ENCODE assay signal across 8 cellular contexts in genomic region chr12:21502164-21502496, GRCh38. TPM values are rescaled to one million over a fixed set of nuclear protein-coding genes. Genes with fewer than 3 reads are reported as not detected.
A peak's percentile ranks its signal among the peaks of the same experiment; 100 is the strongest.
DNase-seq lines count a peak whose midpoint lies in the region; ATAC-seq, FAIRE-seq and TF ChIP-seq lines count a peak whose summit lies in the region.

No MANE protein-coding gene starts in this region.

- no peak for TF ChIP-seq CTCF in left ventricle myocardium inferior (IDR thresholded peaks at IDR 0.05; ENCODE audit: borderline replicate concordance)

- H3K9me3 ChIP-seq in left ventricle myocardium inferior (replicated peaks): no peaks in the 10 kb centered on the region

- FAIRE-seq in GM12892 (lab: Jason Lieb, UNC): no peak

- no peak for ATAC-seq in HG03097 (IDR thresholded peaks at IDR 0.05; ENCODE audit: low FRiP score, unreplicated experiment)

- intact Hi-C loops in left ventricle myocardium inferior (cut with micrococcal nuclease): loop anchor here (5.0 to 10.0 kb wide), 2 partner anchors 173 to 390 kb away; no protein-coding TSS in a partner anchor

- peak overlapping the region; percentile 94 for H3K4me3 ChIP-seq in left ventricle myocardium inferior

- H3K4me1 ChIP-seq in left ventricle myocardium inferior: peaks cover 76% of the 10 kb centered on the region

- H3K36me3 ChIP-seq in left ventricle myocardium inferior: peaks cover 14% of the 10 kb centered on the region

- no peaks in the 10 kb centered on the region for H3K27me3 ChIP-seq in left ventricle myocardium inferior (ENCODE audit: low read depth)

- in situ Hi-C loops in ACHN (cut with HindIII; ENCODE audit: low pct_ligation_motif_present, low pct_unique_long_range_greater_than_20kb, low sequenced_read_pairs): no loop called here

- DNase-seq in ACHN (peak; percentile 52), GM12892 (ENCODE audit: insufficient read length) (peak; percentile 2), LoVo (ENCODE audit: low spot score) (peak; percentile 14), left ventricle myocardium inferior (no peak), smooth muscle cell of the brain vasculature (ENCODE audit: low read depth, low spot score) (peak; percentile 9), NCI-H1930 (lab: John Stamatoyannopoulos, UW) (no peak)
- DNase-seq in activated T-helper 9 cell treated with anti-CD3 and anti-CD28 coated beads, Interleukin-2, amount 50 U/mL, for 16 hours (ENCODE audit: low read depth): peak; percentile 31

- peak overlapping the region; percentile 87 for H3K27ac ChIP-seq in left ventricle myocardium inferior (replicated peaks)

- TF ChIP-seq POLR2A in GM12892 (IDR thresholded peaks at IDR 0.05; ENCODE audit: low read depth, low read length): no peak

RNA-seq across cellular contexts. Expression of gene GOLT1B, which starts 0.5 kb away (rescaled TPM):
- 24.0 TPM for polyA plus RNA-seq in GM12892 (2012; ENCODE audit: missing spikeins)
- 17.5 TPM for total RNA-seq in left ventricle myocardium inferior

RNA-seq across cellular contexts. Expression of gene RECQL, which starts 0.7 kb away (rescaled TPM):
- polyA plus RNA-seq in GM12892 (2012; ENCODE audit: missing spikeins): 63.0 TPM
- 23.1 TPM for total RNA-seq in left ventricle myocardium inferior

RNA-seq across cellular contexts. Expression of gene SPX, which starts 24.0 kb away (rescaled TPM):
- polyA plus RNA-seq in GM12892 (2012; ENCODE audit: missing spikeins): not detected
- total RNA-seq in left ventricle myocardium inferior: 16.5 TPM

Comparison
In these comparisons a context has a peak if more than half of its experiments do, and no peak if none do; other contexts are left out.
1. DNase-seq: peak in ACHN (single experiment), GM12892 (single experiment), LoVo (single experiment), activated T-helper 9 cell treated with anti-CD3 and anti-CD28 coated beads, Interleukin-2, amount 50 U/mL, for 16 hours (single experiment) and smooth muscle cell of the brain vasculature (single experiment); none in left ventricle myocardium inferior (single experiment) and NCI-H1930 (0 of 2).